Comparison of ENCODE assay signal across 40 cellular contexts in the genomic region with DNA sequence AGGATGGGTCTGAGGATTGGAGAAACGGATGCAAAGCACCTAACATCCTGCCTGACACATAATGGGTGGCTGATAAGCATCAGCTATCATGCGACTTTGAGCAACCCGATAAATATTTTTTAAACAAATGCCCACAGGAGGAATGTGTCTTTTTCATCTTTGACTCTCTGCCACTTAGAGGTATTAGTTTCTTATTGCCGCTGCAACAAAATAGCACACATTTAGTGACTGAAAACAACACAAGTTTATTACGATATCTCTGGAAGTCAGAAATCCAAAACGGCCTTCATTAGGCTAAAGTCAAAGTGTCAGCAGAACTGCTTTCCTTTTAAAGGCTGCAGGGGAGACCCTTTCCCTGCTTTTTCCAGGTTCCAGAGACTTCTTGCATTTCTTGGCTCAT.
"Had no signal": no experiment of that assay in that cellular context is flagged by ENCODE, and none has a peak within 500 bp of the region (broad histone marks: within the 10 kb centered on the region; RNA-seq: fewer than 3 reads in every experiment).

No MANE protein-coding gene starts in this region.

- H3K27ac ChIP-seq: adrenal gland, ascending aorta, body of pancreas, brain microvascular endothelial cell, breast epithelium, cardiac muscle cell had no signal

- H3K27me3 ChIP-seq: adrenal gland, ascending aorta, body of pancreas, brain microvascular endothelial cell, breast epithelium, cardiac muscle cell had no signal

- H3K4me3 ChIP-seq: adrenal gland, ascending aorta, body of pancreas, breast epithelium, cardiac muscle cell had no signal

- H3K9me3 ChIP-seq: adrenal gland, ascending aorta, body of pancreas, breast epithelium had no signal

- H3K4me1 ChIP-seq: ascending aorta, body of pancreas, breast epithelium had no signal

- DNase-seq: activated effector memory CD4-positive, alpha-beta T cell treated with anti-CD3 and anti-CD28 coated beads, Interleukin-2, amount 50 U/mL, for 16 hours; activated effector memory CD4-positive, alpha-beta T cell treated with Interleukin-2 at 50 U/mL for 16 hours; activated gamma-delta T cell; activated gamma-delta T cell treated with Interleukin-2 at 50 U/mL for 16 hours; activated naive CD4-positive, alpha-beta T cell; activated naive CD4-positive, alpha-beta T cell treated with anti-CD3 and anti-CD28 coated beads for 36 hours; activated naive CD4-positive, alpha-beta T cell treated with anti-CD3 and anti-CD28 coated beads, Interleukin-2, amount 10 ng/mL, durations not matched to agents 7 days and 5 days; activated naive CD4-positive, alpha-beta T cell treated with anti-CD3 and anti-CD28 coated beads, Interleukin-2, amount 50 U/mL, for 16 hours; activated naive CD4-positive, alpha-beta T cell treated with Interleukin-2 at 50 U/mL for 16 hours; activated naive CD8-positive, alpha-beta T cell treated with anti-CD3 and anti-CD28 coated beads for 36 hours; activated naive CD8-positive, alpha-beta T cell treated with anti-CD3 and anti-CD28 coated beads, Interleukin-2, amount 10 ng/mL, durations not matched to agents 7 days and 5 days; activated naive CD8-positive, alpha-beta T cell treated with anti-CD3 and anti-CD28 coated beads, Interleukin-2, amount 50 U/mL, for 24 hours; activated T-cell treated with anti-CD3 and anti-CD28 coated beads, Interleukin-2, amount 50 U/mL, for 1 hour; activated T-cell treated with anti-CD3 and anti-CD28 coated beads, Interleukin-2, amount 50 U/mL, for 24 hours; activated T-cell treated with anti-CD3 and anti-CD28 coated beads, Interleukin-2, amount 50 U/mL, for 4 hours; activated T-cell treated with anti-CD3 and anti-CD28 coated beads, Interleukin-2, amount 50 U/mL, for 48 hours; activated T-cell treated with anti-CD3 and anti-CD28 coated beads, Interleukin-2, amount 50 U/mL, for 72 hours; adrenal gland; amniotic stem cell; amygdala; anterior cingulate cortex; aorta; body of pancreas; brain microvascular endothelial cell; caudate nucleus; central memory CD4-positive, alpha-beta T cell; cerebellar nuclear complex had no signal

- H3K36me3 Mint-ChIP-seq: activated naive CD4-positive, alpha-beta T cell treated with anti-CD3 and anti-CD28 coated beads, Interleukin-2, amount 10 ng/mL, durations not matched to agents 7 days and 5 days; activated naive CD4-positive, alpha-beta T cell treated with anti-CD3 and anti-CD28 coated beads, Interleukin-2, amount 50 U/mL, for 24 hours; activated naive CD8-positive, alpha-beta T cell; activated naive CD8-positive, alpha-beta T cell treated with anti-CD3 and anti-CD28 coated beads for 36 hours; activated naive CD8-positive, alpha-beta T cell treated with anti-CD3 and anti-CD28 coated beads, Interleukin-2, amount 10 ng/mL, durations not matched to agents 7 days and 5 days; brain had no signal

- ATAC-seq: activated naive CD4-positive, alpha-beta T cell treated with anti-CD3 and anti-CD28 coated beads, Interleukin-2, amount 50 U/mL, for 72 hours; activated naive CD8-positive, alpha-beta T cell treated with anti-CD3 and anti-CD28 coated beads, Interleukin-2, amount 50 U/mL, for 24 hours; activated T-cell treated with anti-CD3 and anti-CD28 coated beads, Interleukin-2, amount 50 U/mL, for 4 hours; activated T-cell treated with anti-CD3 and anti-CD28 coated beads, Interleukin-2, amount 50 U/mL, for 72 hours; activated T-helper 17 cell treated with anti-CD3 and anti-CD28 coated beads, Interleukin-2, amount 50 U/mL, for 72 hours; body of pancreas had no signal

- FAIRE-seq: astrocyte, bronchial epithelial cell had no signal

- H3K9me3 Mint-ChIP-seq: activated naive CD4-positive, alpha-beta T cell treated with anti-CD3 and anti-CD28 coated beads for 36 hours; activated naive CD4-positive, alpha-beta T cell treated with anti-CD3 and anti-CD28 coated beads, Interleukin-2, amount 10 ng/mL, durations not matched to agents 7 days and 5 days; activated naive CD4-positive, alpha-beta T cell treated with anti-CD3 and anti-CD28 coated beads, Interleukin-2, amount 50 U/mL, for 24 hours; activated naive CD4-positive, alpha-beta T cell treated with anti-CD3 and anti-CD28 coated beads, Interleukin-2, amount 50 U/mL, for 72 hours; activated naive CD8-positive, alpha-beta T cell treated with anti-CD3 and anti-CD28 coated beads, Interleukin-2, amount 10 ng/mL, durations not matched to agents 7 days and 5 days; activated naive CD8-positive, alpha-beta T cell treated with anti-CD3 and anti-CD28 coated beads, Interleukin-2, amount 50 U/mL, for 24 hours; activated T-cell treated with anti-CD3 and anti-CD28 coated beads, Interleukin-2, amount 50 U/mL, for 4 hours; activated T-cell treated with anti-CD3 and anti-CD28 coated beads, Interleukin-2, amount 50 U/mL, for 72 hours; activated T-helper 1 cell treated with anti-CD3 and anti-CD28 coated beads, Interleukin-12 subunit alpha, Interleukin-12 subunit beta, Interleukin-2, Interleukin-4 antibody, amounts not matched to agents 30 ng/mL and 10 ng/mL and 1 ng/mL, durations not matched to agents 14 hours and 24 hours and 36 hours; activated T-helper 17 cell treated with anti-CD3 and anti-CD28 coated beads, Interleukin-2, amount 50 U/mL, for 72 hours; activated T-helper 2 cell treated with anti-CD3 and anti-CD28 coated beads, Interferon-gamma antibody, Interleukin-2, Interleukin-4, amounts not matched to agents 10 μg/mL and 5 μg/mL and 100 μg/mL, durations not matched to agents 14 hours and 24 hours and 36 hours; central memory CD8-positive, alpha-beta T cell had no signal

- H3K27me3 Mint-ChIP-seq: activated naive CD4-positive, alpha-beta T cell treated with anti-CD3 and anti-CD28 coated beads, Interleukin-2, amount 50 U/mL, for 24 hours; activated naive CD8-positive, alpha-beta T cell; activated naive CD8-positive, alpha-beta T cell treated with anti-CD3 and anti-CD28 coated beads for 36 hours; activated naive CD8-positive, alpha-beta T cell treated with anti-CD3 and anti-CD28 coated beads, Interleukin-2, amount 10 ng/mL, durations not matched to agents 7 days and 5 days; activated naive CD8-positive, alpha-beta T cell treated with anti-CD3 and anti-CD28 coated beads, Interleukin-2, amount 50 U/mL, for 24 hours; activated T-cell treated with anti-CD3 and anti-CD28 coated beads, Interleukin-2, amount 50 U/mL, for 24 hours; activated T-helper 17 cell treated with anti-CD3 and anti-CD28 coated beads, Interleukin-2, amount 50 U/mL, for 72 hours; brain; central memory CD8-positive, alpha-beta T cell had no signal

- H3K27ac Mint-ChIP-seq: activated naive CD4-positive, alpha-beta T cell treated with anti-CD3 and anti-CD28 coated beads for 36 hours; activated naive CD4-positive, alpha-beta T cell treated with anti-CD3 and anti-CD28 coated beads, Interleukin-2, amount 10 ng/mL, durations not matched to agents 7 days and 5 days; activated naive CD4-positive, alpha-beta T cell treated with anti-CD3 and anti-CD28 coated beads, Interleukin-2, amount 50 U/mL, for 24 hours; activated naive CD4-positive, alpha-beta T cell treated with anti-CD3 and anti-CD28 coated beads, Interleukin-2, amount 50 U/mL, for 72 hours; activated naive CD8-positive, alpha-beta T cell; activated naive CD8-positive, alpha-beta T cell treated with anti-CD3 and anti-CD28 coated beads for 36 hours; activated naive CD8-positive, alpha-beta T cell treated with anti-CD3 and anti-CD28 coated beads, Interleukin-2, amount 10 ng/mL, durations not matched to agents 7 days and 5 days; activated naive CD8-positive, alpha-beta T cell treated with anti-CD3 and anti-CD28 coated beads, Interleukin-2, amount 50 U/mL, for 24 hours; activated T-cell treated with anti-CD3 and anti-CD28 coated beads, Interleukin-2, amount 50 U/mL, for 24 hours; activated T-cell treated with anti-CD3 and anti-CD28 coated beads, Interleukin-2, amount 50 U/mL, for 72 hours; activated T-helper 1 cell treated with anti-CD3 and anti-CD28 coated beads, Interleukin-12 subunit alpha, Interleukin-12 subunit beta, Interleukin-2, Interleukin-4 antibody, amounts not matched to agents 30 ng/mL and 10 ng/mL and 1 ng/mL, durations not matched to agents 14 hours and 24 hours and 36 hours; activated T-helper 17 cell treated with anti-CD3 and anti-CD28 coated beads, Interleukin-2, amount 50 U/mL, for 72 hours; activated T-helper 2 cell treated with anti-CD3 and anti-CD28 coated beads, Interferon-gamma antibody, Interleukin-2, Interleukin-4, amounts not matched to agents 10 μg/mL and 5 μg/mL and 100 μg/mL, durations not matched to agents 14 hours and 24 hours and 36 hours; brain had no signal

- H3K4me1 Mint-ChIP-seq: activated naive CD4-positive, alpha-beta T cell treated with anti-CD3 and anti-CD28 coated beads, Interleukin-2, amount 10 ng/mL, durations not matched to agents 7 days and 5 days; activated naive CD8-positive, alpha-beta T cell treated with anti-CD3 and anti-CD28 coated beads, Interleukin-2, amount 10 ng/mL, durations not matched to agents 7 days and 5 days; activated T-helper 17 cell treated with anti-CD3 and anti-CD28 coated beads, Interleukin-2, amount 50 U/mL, for 72 hours; central memory CD8-positive, alpha-beta T cell had no signal

- H3K36me3 ChIP-seq: adrenal gland, ascending aorta, brain microvascular endothelial cell, breast epithelium, cardiac muscle cell had no signal

- H3K4me3 Mint-ChIP-seq: activated naive CD4-positive, alpha-beta T cell treated with anti-CD3 and anti-CD28 coated beads for 36 hours; activated naive CD4-positive, alpha-beta T cell treated with anti-CD3 and anti-CD28 coated beads, Interleukin-2, amount 10 ng/mL, durations not matched to agents 7 days and 5 days; activated naive CD4-positive, alpha-beta T cell treated with anti-CD3 and anti-CD28 coated beads, Interleukin-2, amount 50 U/mL, for 24 hours; activated naive CD8-positive, alpha-beta T cell; activated naive CD8-positive, alpha-beta T cell treated with anti-CD3 and anti-CD28 coated beads for 36 hours; activated naive CD8-positive, alpha-beta T cell treated with anti-CD3 and anti-CD28 coated beads, Interleukin-2, amount 10 ng/mL, durations not matched to agents 7 days and 5 days; activated naive CD8-positive, alpha-beta T cell treated with anti-CD3 and anti-CD28 coated beads, Interleukin-2, amount 50 U/mL, for 24 hours; activated T-cell treated with anti-CD3 and anti-CD28 coated beads, Interleukin-2, amount 50 U/mL, for 24 hours; activated T-cell treated with anti-CD3 and anti-CD28 coated beads, Interleukin-2, amount 50 U/mL, for 4 hours; activated T-cell treated with anti-CD3 and anti-CD28 coated beads, Interleukin-2, amount 50 U/mL, for 72 hours; activated T-helper 1 cell treated with anti-CD3 and anti-CD28 coated beads, Interleukin-12 subunit alpha, Interleukin-12 subunit beta, Interleukin-2, Interleukin-4 antibody, amounts not matched to agents 30 ng/mL and 10 ng/mL and 1 ng/mL, durations not matched to agents 14 hours and 24 hours and 36 hours; activated T-helper 17 cell treated with anti-CD3 and anti-CD28 coated beads, Interleukin-2, amount 50 U/mL, for 72 hours; brain; central memory CD8-positive, alpha-beta T cell had no signal
